In the genomic region with DNA sequence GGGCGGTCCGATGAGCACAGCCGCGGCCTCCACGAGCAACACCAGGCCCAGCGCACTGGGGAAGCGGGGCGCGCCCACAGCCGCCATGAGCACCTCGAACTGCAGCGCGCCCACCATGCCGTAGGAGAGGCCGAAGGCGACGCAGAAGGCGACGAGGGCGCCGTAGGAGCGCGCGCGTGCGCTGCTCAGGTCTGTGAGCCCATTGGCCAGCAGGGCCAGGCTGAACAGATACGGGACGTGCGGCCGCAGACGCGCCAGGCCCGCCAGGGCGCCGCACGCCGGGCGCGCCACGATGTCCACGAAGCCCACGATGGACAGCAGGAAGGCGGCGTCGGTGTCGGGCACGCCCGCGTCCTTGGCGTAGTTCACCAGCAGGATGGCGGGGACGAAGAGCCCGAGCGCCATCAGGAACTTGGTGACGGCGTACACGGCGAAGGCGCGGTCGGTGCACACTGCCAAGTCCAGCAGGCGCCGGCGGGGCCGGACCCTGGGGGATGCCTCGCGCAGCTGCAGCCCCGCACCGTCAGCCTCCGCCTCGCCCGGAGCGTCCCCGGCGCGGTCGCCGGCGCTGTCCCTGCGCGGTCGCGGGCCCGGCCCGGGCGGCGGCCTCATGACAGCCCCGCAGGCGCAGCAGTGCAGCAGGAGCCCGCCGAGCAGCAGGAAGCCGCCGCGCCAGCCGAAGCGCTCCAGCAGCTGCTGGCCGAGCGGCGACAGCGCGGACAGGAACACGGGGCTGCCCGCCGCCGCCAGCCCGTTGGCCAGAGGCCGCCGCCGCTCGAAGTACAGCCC, we compare ENCODE assay signal across 9 cellular contexts. TPM values are rescaled to one million over a fixed set of nuclear protein-coding genes. Genes with fewer than 3 reads are reported as not detected.
DNase-seq lines count a peak whose midpoint lies in the region; ATAC-seq and TF ChIP-seq lines count a peak whose summit lies in the region.
"Had no signal": no experiment of that assay in that cellular context is flagged by ENCODE, and none has a peak within 500 bp of the region (broad histone marks: within the 10 kb centered on the region; RNA-seq: fewer than 3 reads in every experiment).

No MANE protein-coding gene starts in this region.

- H3K27me3 Mint-ChIP-seq in T-helper 17 cell: peaks cover 18% of the 10 kb centered on the region

- H3K36me3 ChIP-seq in prostate gland: no peaks in the 10 kb centered on the region

- no peaks in the 10 kb centered on the region for H3K9me3 ChIP-seq in T-helper 17 cell (ENCODE audit: control insufficient read depth, low read length, poor library complexity, severe bottlenecking)
- H3K9me3 ChIP-seq in prostate gland: no peaks in the 10 kb centered on the region

- DNase-seq in Daoy (ENCODE audit: low read depth) (peak; percentile 51), T-helper 17 cell (no peak), head of caudate nucleus (peak in 41 of 42 donors; percentile 53 to 89 (median 72)), prostate gland (ENCODE audit: low spot score) (no peak), UCSD-AML1 (lab: John Stamatoyannopoulos, UW; ENCODE audit: unreplicated experiment) (no peak), GM19238 (ENCODE audit: insufficient read length, low spot score) (no peak), germinal center (ENCODE audit: low spot score) (no peak)
- no peak for DNase-seq in stimulated activated CD8-positive, alpha-beta memory T cell treated with anti-CD3 and anti-CD28 coated beads, Interleukin-4, amount 100 ng/mL, for 48 hours

- H3K27ac ChIP-seq in prostate gland: peak overlapping the region; percentile 50 to 54
- H3K27ac ChIP-seq: RWPE1 had no signal

- H3K4me1 Mint-ChIP-seq in T-helper 17 cell: peaks cover 6% of the 10 kb centered on the region

- H3K27me3 ChIP-seq in prostate gland (replicated peaks; ENCODE audit: insufficient read depth): no peaks in the 10 kb centered on the region

- TF ChIP-seq CTCF in prostate gland (IDR thresholded peaks at IDR 0.05): no peak

- peak; percentile 57 for ATAC-seq in T-helper 17 cell

- TF ChIP-seq POLR2A in prostate gland (IDR thresholded peaks at IDR 0.05): peak; percentile 20

- no peak overlapping the region for H3K27ac Mint-ChIP-seq in T-helper 17 cell

- intact Hi-C loops in head of caudate nucleus (cut with DNase I) (no loop called here), prostate gland (cut with DNase I) (no loop called here)

- peak overlapping the region; percentile 9 to 21 for H3K4me3 ChIP-seq in prostate gland

- peaks cover 9% of the 10 kb centered on the region for H3K4me1 ChIP-seq in prostate gland (replicated peaks)

- peak overlapping the region; percentile 59 for H3K4me3 Mint-ChIP-seq in T-helper 17 cell

- H3K36me3 Mint-ChIP-seq in T-helper 17 cell (ENCODE audit: low read depth): peaks cover 2% of the 10 kb centered on the region

- WGBS in prostate gland: 3% methylated on average over 49 of the region's 110 CpGs

RNA-seq across cellular contexts. Expression of a gene that starts 2.9 kb away (rescaled TPM):
- not detected in 2 replicates for total RNA-seq in Daoy (2014; rRNA removed; shearing (Covaris generic))
- total RNA-seq in T-helper 17 cell (not detected), prostate gland (under 1 TPM; 0.28 to 0.59 TPM)

RNA-seq across cellular contexts. Expression of a gene that starts 23.8 kb away (rescaled TPM):
- total RNA-seq in Daoy (2014; rRNA removed; shearing (Covaris generic)): 19.4 and 28.8 TPM in 2 replicates
- total RNA-seq in T-helper 17 cell: 10 to 100 TPM; 24.5 to 25.4 TPM
- 100 to 1,000 TPM in 1 of 2 donors, 10 to 100 TPM in 1; 90.0 to 114 TPM for total RNA-seq in prostate gland

RNA-seq across cellular contexts. Expression of a gene that starts 29.4 kb away (rescaled TPM):
- total RNA-seq in Daoy (2014; rRNA removed; shearing (Covaris generic)): 16.2 and 16.8 TPM in 2 replicates
- total RNA-seq in T-helper 17 cell (1 to 10 TPM in 1 of 2 donors, under 1 TPM in 1; 0.86 to 1.3 TPM), prostate gland (1 to 10 TPM in 1 of 2 donors, under 1 TPM in 1; 0.14 to 5.5 TPM)

Comparison
In these comparisons a context has a peak if more than half of its experiments do, and no peak if none do; other contexts are left out.
1. DNase-seq: peak in Daoy (single experiment) and head of caudate nucleus (41 of 42); none in T-helper 17 cell (0 of 3), prostate gland (single experiment), UCSD-AML1 (single experiment), stimulated activated CD8-positive, alpha-beta memory T cell treated with anti-CD3 and anti-CD28 coated beads, Interleukin-4, amount 100 ng/mL, for 48 hours (single experiment), GM19238 (single experiment) and germinal center (single experiment).